ENCODE assay signal across 11 cellular contexts in the genomic region with DNA sequence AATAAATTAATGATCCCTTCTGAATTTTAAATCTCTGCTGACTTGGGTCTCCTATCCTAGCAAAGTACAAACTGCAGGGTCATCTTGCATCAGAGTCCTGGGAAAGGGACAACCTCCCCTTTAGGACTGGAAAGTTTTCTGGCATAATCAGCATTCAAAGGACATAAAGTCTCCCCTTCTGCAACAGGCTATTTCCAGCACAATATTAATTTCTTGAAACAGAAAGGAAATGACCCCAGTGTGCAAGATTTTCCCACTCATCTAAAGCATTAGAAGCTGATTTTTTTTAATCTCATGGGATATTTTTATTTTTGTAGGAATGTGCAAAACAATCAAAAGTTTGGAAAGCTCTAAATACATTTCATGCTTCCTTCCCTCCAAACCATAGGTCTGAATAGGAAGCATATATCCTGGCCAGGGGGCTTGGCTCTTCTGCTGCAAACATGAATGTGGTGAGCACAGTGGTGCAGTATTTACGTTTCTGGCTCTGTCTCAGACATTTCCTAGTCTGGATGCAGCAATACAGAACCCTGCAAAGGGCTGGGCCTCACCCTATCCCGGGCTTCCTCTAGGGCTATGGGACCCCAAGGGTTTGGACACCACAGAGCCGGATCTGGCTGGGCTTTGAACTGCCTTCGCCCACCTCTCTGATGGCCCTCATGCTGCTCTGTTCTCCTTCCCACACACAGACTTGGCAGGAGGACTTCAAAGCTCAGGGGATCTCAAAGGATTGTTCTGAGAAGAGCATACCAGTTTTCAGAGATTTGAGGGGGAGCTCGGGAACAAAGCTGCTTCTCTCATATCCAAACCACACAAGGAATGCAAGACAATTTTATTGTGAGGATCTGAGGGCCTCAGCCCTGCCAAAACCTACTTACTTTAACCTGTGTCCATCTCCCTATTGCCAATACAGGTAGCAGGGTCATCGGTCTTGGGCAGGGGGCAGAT.
A peak's percentile ranks its signal among the peaks of the same experiment; 100 is the strongest.
DNase-seq lines count a peak whose midpoint lies in the region; ATAC-seq, FAIRE-seq and TF ChIP-seq lines count a peak whose summit lies in the region.
"Had no signal": no experiment of that assay in that cellular context is flagged by ENCODE, and none has a peak within 500 bp of the region (broad histone marks: within the 10 kb centered on the region; RNA-seq: fewer than 3 reads in every experiment).

No MANE protein-coding gene starts in this region.

- peaks cover 46% of the 10 kb centered on the region for H3K36me3 Mint-ChIP-seq in osteocyte (ENCODE audit: unreplicated experiment)
- H3K36me3 Mint-ChIP-seq in activated T-cell treated with anti-CD3 and anti-CD28 coated beads, Interleukin-2, amount 50 U/mL, for 24 hours (ENCODE audit: low read depth): no peaks in the 10 kb centered on the region

- no peak overlapping the region for H3K4me3 ChIP-seq in A549
- no peak overlapping the region for H3K4me3 ChIP-seq in fibroblast of the aortic adventitia (ENCODE audit: low read depth, low read length)
- no peak overlapping the region for H3K4me3 ChIP-seq in ovary
- H3K4me3 ChIP-seq: GM12878 had no signal

- H3K4me2 ChIP-seq in A549: 0 out of 3 replicates have a peak overlapping the region, but pooled peaks have one; percentile 14

- H3K4me1 ChIP-seq in A549: peaks cover 67% of the 10 kb centered on the region
- H3K4me1 ChIP-seq in ovary (ENCODE audit: insufficient read depth): peaks cover 27% of the 10 kb centered on the region

- peak; percentile 9 to 49; a peak in 4 of 6 replicates for ATAC-seq in A549
- ATAC-seq: GM12878 had no signal

- peak overlapping the region; percentile 92 for H3K27ac Mint-ChIP-seq in osteocyte (ENCODE audit: unreplicated experiment)
- H3K27ac Mint-ChIP-seq in activated T-cell treated with anti-CD3 and anti-CD28 coated beads, Interleukin-2, amount 50 U/mL, for 24 hours: no peak overlapping the region
- H3K27ac Mint-ChIP-seq: B cell had no signal

- CTCF ChIA-PET in A549 (lab: Yijun Ruan, JAX): interaction anchor here (1.1 to 6.8 kb wide), 2 partner anchors 120 to 127 kb away, joined by 5 to 60 read pairs; no protein-coding TSS in a partner anchor

- no peaks in the 10 kb centered on the region for H3K36me3 ChIP-seq in ovary

- H3K27me3 Mint-ChIP-seq in osteocyte (ENCODE audit: unreplicated experiment): no peaks in the 10 kb centered on the region
- peaks cover 33% of the 10 kb centered on the region for H3K27me3 Mint-ChIP-seq in activated T-cell treated with anti-CD3 and anti-CD28 coated beads, Interleukin-2, amount 50 U/mL, for 24 hours

- no peak for TF ChIP-seq CTCF in A549 (IDR thresholded peaks at IDR 0.05)
- no peak for TF ChIP-seq CTCF in fibroblast of the aortic adventitia (IDR thresholded peaks at IDR 0.05; ENCODE audit: insufficient read depth, low read length)
- no peak for TF ChIP-seq CTCF in osteocyte (IDR thresholded peaks at IDR 0.05)
- TF ChIP-seq CTCF in ovary (IDR thresholded peaks at IDR 0.05): no peak

- 78% methylated on average over 5 of the region's 6 CpGs for WGBS in A549 (ENCODE audit: missing lambda C conversion rate)
- WGBS in ovary, 3 donors: 8 to 11% (median 10%) methylated on average over 6 of the region's 6 CpGs

- TF ChIP-seq POLR2A in A549 (IDR thresholded peaks at IDR 0.05; ENCODE audit: low read length) (no peak), ovary (IDR thresholded peaks at IDR 0.05) (no peak)

- no peak for FAIRE-seq in A549 (lab: Jason Lieb, UNC)
- FAIRE-seq: GM12878 had no signal

- DNase-seq in A549 (ENCODE audit: low read depth in 1 of 2, low spot score in 1 of 2) (no peak), SW480 (ENCODE audit: low spot score) (peak; percentile 26), fibroblast of the aortic adventitia (ENCODE audit: low read depth) (peak; percentile 94), osteocyte (ENCODE audit: extremely low spot score, unreplicated experiment) (no peak), NCI-H1092 treated with DMSO at 0.1 percent for 48 hours (lab: John Stamatoyannopoulos, UW) (no peak), NCI-H2107 (lab: John Stamatoyannopoulos, UW) (no peak), ovary (no peak)
- no peak for DNase-seq in activated T-cell treated with anti-CD3 and anti-CD28 coated beads, Interleukin-2, amount 50 U/mL, for 24 hours
- DNase-seq: stimulated activated naive CD4-positive, alpha-beta T cell had no signal

- H3K9me3 ChIP-seq in A549: no peaks in the 10 kb centered on the region
- no peaks in the 10 kb centered on the region for H3K9me3 ChIP-seq in ovary

- no peak for TF ChIP-seq RAD21 in A549 (conservative IDR thresholded peaks at IDR 0.05 in 1 of 2, IDR thresholded peaks at IDR 0.05 in 1 of 2)

- H3K4me3 Mint-ChIP-seq in osteocyte (ENCODE audit: unreplicated experiment): peak overlapping the region; percentile 33
- no peak overlapping the region for H3K4me3 Mint-ChIP-seq in activated T-cell treated with anti-CD3 and anti-CD28 coated beads, Interleukin-2, amount 50 U/mL, for 24 hours
- H3K4me3 Mint-ChIP-seq: B cell had no signal

- H3K27ac ChIP-seq in A549 (peak overlapping the region in 1 of 2 experiments; percentile 79; a peak in 4 of 6 replicates), ovary (peak overlapping the region in 1 of 2 donors; percentile 40)

- TF ChIP-seq EP300 in A549 (IDR thresholded peaks at IDR 0.05): no peak
- no peak for TF ChIP-seq EP300 in ovary (IDR thresholded peaks at IDR 0.05)

- intact Hi-C loops in ovary (cut with DNase I): loop anchor here (5.0 to 10.0 kb wide), 3 partner anchors 69 to 121 kb away; partner anchors contain the start of gene IGFBP7 (in 4 of the 4)

- H3K27me3 ChIP-seq in ovary: no peaks in the 10 kb centered on the region

- H3K4me1 Mint-ChIP-seq in osteocyte (ENCODE audit: unreplicated experiment): peaks cover 97% of the 10 kb centered on the region
- H3K4me1 Mint-ChIP-seq in activated T-cell treated with anti-CD3 and anti-CD28 coated beads, Interleukin-2, amount 50 U/mL, for 24 hours (ENCODE audit: low read depth): no peaks in the 10 kb centered on the region
- H3K4me1 Mint-ChIP-seq: B cell had no signal

- POLR2A ChIA-PET in A549 (lab: Yijun Ruan, JAX): no interaction called here

- H3K9me3 Mint-ChIP-seq in osteocyte (ENCODE audit: unreplicated experiment): no peaks in the 10 kb centered on the region
- H3K9me3 Mint-ChIP-seq in activated T-cell treated with anti-CD3 and anti-CD28 coated beads, Interleukin-2, amount 50 U/mL, for 24 hours: no peaks in the 10 kb centered on the region

TF ChIP-seq in A549, 52 proteins besides CTCF, POLR2A, EP300 and RAD21:
- TF ChIP-seq NR3C1 (IDR thresholded peaks at IDR 0.05) (no peak), HES2 (IDR thresholded peaks at IDR 0.05) (no peak)

Comparison
In these comparisons a context has a peak if more than half of its experiments do, and no peak if none do; other contexts are left out.
1. DNase-seq: peak in SW480 (single experiment) and fibroblast of the aortic adventitia (single experiment); none in A549 (0 of 2), osteocyte (single experiment), NCI-H1092 treated with DMSO at 0.1 percent for 48 hours (single experiment), NCI-H2107 (single experiment), ovary (0 of 5) and activated T-cell treated with anti-CD3 and anti-CD28 coated beads, Interleukin-2, amount 50 U/mL, for 24 hours (single experiment).